In genomic region chr17:21034350-21035235, GRCh38 we compare ENCODE assay signal across 9 cellular contexts. TPM values are rescaled to one million over a fixed set of nuclear protein-coding genes. Genes with fewer than 3 reads are reported as not detected.
DNase-seq lines count a peak whose midpoint lies in the region; ATAC-seq and TF ChIP-seq lines count a peak whose summit lies in the region.
"Had no signal": no experiment of that assay in that cellular context is flagged by ENCODE, and none has a peak within 500 bp of the region (broad histone marks: within the 10 kb centered on the region; RNA-seq: fewer than 3 reads in every experiment).

No MANE protein-coding gene starts in this region.

- H3K27ac Mint-ChIP-seq in T-helper 2 cell treated with Interferon-gamma antibody and Interleukin-4, amounts not matched to agents 5 μg/mL and 100 μg/mL, for 36 hours = peak overlapping the region; percentile 95

- no peaks in the 10 kb centered on the region for H3K36me3 ChIP-seq in gastroesophageal sphincter
- no peaks in the 10 kb centered on the region for H3K36me3 ChIP-seq in smooth muscle cell (ENCODE audit: low read depth)
- H3K36me3 ChIP-seq: pancreas had no signal

- peaks cover 31% of the 10 kb centered on the region for H3F3A ChIP-seq in smooth muscle cell (ENCODE audit: low read depth)

- WGBS in gastroesophageal sphincter (ENCODE audit: low coverage in 1 of 2), 2 donors = 16 to 21% methylated on average over 13 of the region's 13 CpGs
- WGBS in smooth muscle cell (ENCODE audit: low lambda C conversion rate) = 58% methylated on average over 13 of the region's 13 CpGs

- H3K27me3 ChIP-seq in gastroesophageal sphincter (no peaks in the 10 kb centered on the region), smooth muscle cell (ENCODE audit: low read depth) (no peaks in the 10 kb centered on the region)
- H3K27me3 ChIP-seq: pancreas had no signal

- peaks cover 99% of the 10 kb centered on the region for H3K79me2 ChIP-seq in smooth muscle cell (ENCODE audit: low read depth)

- TF ChIP-seq CTCF in gastroesophageal sphincter (IDR thresholded peaks at IDR 0.05) (no peak), smooth muscle cell (IDR thresholded peaks at IDR 0.05; ENCODE audit: borderline replicate concordance, insufficient read depth, poor library complexity, severe bottlenecking) (no peak)

- H3K4me1 ChIP-seq in gastroesophageal sphincter = peaks cover 17 to 100% (median 60%) of the 10 kb centered on the region in 3 donors
- peaks cover 46% of the 10 kb centered on the region for H3K4me1 ChIP-seq in smooth muscle cell (ENCODE audit: low read depth)

- peak; percentile 60 for ATAC-seq in GM18520 (IDR thresholded peaks at IDR 0.05; ENCODE audit: unreplicated experiment)
- ATAC-seq in HG02798 (IDR thresholded peaks at IDR 0.05; ENCODE audit: poor library complexity, unreplicated experiment) = peak; percentile 63
- no peak for ATAC-seq in gastroesophageal sphincter

- no peaks in the 10 kb centered on the region for H3K27me3 Mint-ChIP-seq in T-helper 2 cell treated with Interferon-gamma antibody and Interleukin-4, amounts not matched to agents 5 μg/mL and 100 μg/mL, for 36 hours (ENCODE audit: low read depth)

- H3K4me2 ChIP-seq in smooth muscle cell = peak overlapping the region; percentile 72

- peak overlapping the region; percentile 85 for H3K4me3 Mint-ChIP-seq in T-helper 2 cell treated with Interferon-gamma antibody and Interleukin-4, amounts not matched to agents 5 μg/mL and 100 μg/mL, for 36 hours

- H4K20me1 ChIP-seq in smooth muscle cell (ENCODE audit: low read depth) = peaks cover 100% of the 10 kb centered on the region

- no peaks in the 10 kb centered on the region for H3K9me3 Mint-ChIP-seq in T-helper 2 cell treated with Interferon-gamma antibody and Interleukin-4, amounts not matched to agents 5 μg/mL and 100 μg/mL, for 36 hours

- H3K9me3 ChIP-seq in gastroesophageal sphincter (no peaks in the 10 kb centered on the region), smooth muscle cell (replicated peaks; ENCODE audit: low read depth) (no peaks in the 10 kb centered on the region)
- H3K9me3 ChIP-seq: pancreas had no signal

- H3K4me3 ChIP-seq in gastroesophageal sphincter (peak overlapping the region; percentile 8 to 20), smooth muscle cell (no peak overlapping the region)
- H3K4me3 ChIP-seq: pancreas had no signal

- H3K9ac ChIP-seq in smooth muscle cell (ENCODE audit: low read depth) = peak overlapping the region; percentile 29

- no peak for TF ChIP-seq EP300 in gastroesophageal sphincter (IDR thresholded peaks at IDR 0.05)

- peaks cover 62% of the 10 kb centered on the region for H3K4me1 Mint-ChIP-seq in T-helper 2 cell treated with Interferon-gamma antibody and Interleukin-4, amounts not matched to agents 5 μg/mL and 100 μg/mL, for 36 hours (ENCODE audit: low read depth)

- H3K27ac ChIP-seq in gastroesophageal sphincter (peak overlapping the region; percentile 15 to 77 (median 76)), smooth muscle cell (ENCODE audit: low read depth) (peak overlapping the region; percentile 87)
- H3K27ac ChIP-seq: pancreas had no signal

- DNase-seq in T-helper 2 cell treated with Interferon-gamma antibody and Interleukin-4, amounts not matched to agents 5 μg/mL and 100 μg/mL, for 36 hours (ENCODE audit: low spot score) = peak; percentile 49
- DNase-seq in smooth muscle cell (lab: John Stamatoyannopoulos, UW; ENCODE audit: unreplicated experiment) (no peak), NCI-H774 (lab: John Stamatoyannopoulos, UW) (no peak), epidermal melanocyte (ENCODE audit: insufficient read length, low spot score) (no peak), NCI-H2081 (lab: John Stamatoyannopoulos, UW) (no peak)
- DNase-seq: pancreas had no signal

- peaks cover 40% of the 10 kb centered on the region for H3K36me3 Mint-ChIP-seq in T-helper 2 cell treated with Interferon-gamma antibody and Interleukin-4, amounts not matched to agents 5 μg/mL and 100 μg/mL, for 36 hours (ENCODE audit: low read depth)

- no peak for TF ChIP-seq POLR2A in gastroesophageal sphincter (IDR thresholded peaks at IDR 0.05)

- no peak overlapping the region for H2AFZ ChIP-seq in smooth muscle cell (ENCODE audit: low read depth)

RNA-seq across cellular contexts. Expression of gene USP22, which starts 8.2 kb away (rescaled TPM):
- total RNA-seq in gastroesophageal sphincter (100 to 1,000 TPM; 101 to 128 (median 104) TPM), smooth muscle cell (136 and 151 TPM in 2 replicates)
- polyA plus RNA-seq in smooth muscle cell = 79.3 and 85.1 TPM in 2 replicates
